1 cellular context compared by ENCODE assay signal in the genomic region with DNA sequence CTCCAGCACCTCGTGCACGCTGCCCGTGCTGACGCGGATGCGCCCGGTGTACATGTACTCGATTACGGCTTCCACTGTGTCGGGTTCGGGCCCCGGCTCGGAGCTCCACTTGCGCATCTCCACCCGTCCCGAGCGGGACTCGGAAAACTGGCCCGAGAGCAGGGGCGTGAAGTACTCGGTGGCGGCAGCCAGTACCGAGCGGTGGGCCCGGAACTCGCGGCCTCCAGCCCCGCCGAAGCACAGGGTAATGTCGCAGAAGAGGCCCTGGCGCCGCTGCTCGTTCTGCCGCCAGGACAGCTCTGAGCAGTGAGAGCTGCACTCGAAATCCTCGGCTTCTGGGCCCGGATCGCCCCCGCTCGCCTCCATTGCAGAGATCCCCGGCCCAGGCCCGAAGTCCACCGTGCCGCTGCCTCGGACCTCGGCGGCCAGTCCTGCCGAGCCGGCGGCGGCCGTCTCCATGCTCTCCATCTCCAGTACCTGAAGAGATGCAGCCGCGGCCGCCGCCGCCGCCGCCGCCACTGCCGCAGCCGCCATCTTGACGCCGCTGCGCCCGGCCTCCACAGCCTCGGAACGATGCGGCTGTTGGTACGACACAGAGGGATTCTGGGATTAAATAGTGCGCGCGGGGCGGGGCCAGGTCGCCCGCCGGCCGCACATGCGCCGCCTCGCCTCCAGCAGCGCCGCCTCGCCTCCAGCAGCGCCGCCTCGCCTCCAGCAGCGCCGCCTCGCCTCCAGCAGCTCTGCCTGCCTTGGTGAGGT.
TF ChIP-seq lines count a peak whose summit lies in the region.

A gene with protein sequence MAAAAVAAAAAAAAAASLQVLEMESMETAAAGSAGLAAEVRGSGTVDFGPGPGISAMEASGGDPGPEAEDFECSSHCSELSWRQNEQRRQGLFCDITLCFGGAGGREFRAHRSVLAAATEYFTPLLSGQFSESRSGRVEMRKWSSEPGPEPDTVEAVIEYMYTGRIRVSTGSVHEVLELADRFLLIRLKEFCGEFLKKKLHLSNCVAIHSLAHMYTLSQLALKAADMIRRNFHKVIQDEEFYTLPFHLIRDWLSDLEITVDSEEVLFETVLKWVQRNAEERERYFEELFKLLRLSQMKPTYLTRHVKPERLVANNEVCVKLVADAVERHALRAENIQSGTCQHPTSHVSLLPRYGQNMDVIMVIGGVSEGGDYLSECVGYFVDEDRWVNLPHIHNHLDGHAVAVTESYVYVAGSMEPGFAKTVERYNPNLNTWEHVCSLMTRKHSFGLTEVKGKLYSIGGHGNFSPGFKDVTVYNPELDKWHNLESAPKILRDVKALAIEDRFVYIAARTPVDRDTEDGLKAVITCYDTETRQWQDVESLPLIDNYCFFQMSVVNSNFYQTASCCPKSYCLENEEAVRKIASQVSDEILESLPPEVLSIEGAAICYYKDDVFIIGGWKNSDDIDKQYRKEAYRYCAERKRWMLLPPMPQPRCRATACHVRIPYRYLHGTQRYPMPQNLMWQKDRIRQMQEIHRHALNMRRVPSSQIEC (minus strand): TSS at position 587 of the 759 bp plus-strand sequence. CDS start 53 bp downstream, at position 534.

TF ChIP-seq in HepG2, 621 proteins besides CTCF, POLR2A, EP300 and RAD21 (continued from another document and continues in another):
- TF ChIP-seq ZNF768 (CRISPR knock-in tag; IDR thresholded peaks at IDR 0.05) (peak; percentile 68; the same call in 1 of the 2 replicates), DR1 (CRISPR knock-in tag; IDR thresholded peaks at IDR 0.05) (peak; percentile 89), HMGA1 (CRISPR knock-in tag; conservative IDR thresholded peaks at IDR 0.05) (no peak), ZNF383 (CRISPR knock-in tag; IDR thresholded peaks at IDR 0.05; ENCODE audit: borderline replicate concordance) (no peak), ZC3H4 (CRISPR knock-in tag; IDR thresholded peaks at IDR 0.05; ENCODE audit: borderline replicate concordance) (no peak), EZH2 (conservative IDR thresholded peaks at IDR 0.05; ENCODE audit: low read depth, low read length) (no peak), ZNF510 (CRISPR knock-in tag; IDR thresholded peaks at IDR 0.05; ENCODE audit: low read depth) (peak; percentile 94), ZNF670 (CRISPR knock-in tag; IDR thresholded peaks at IDR 0.05; ENCODE audit: borderline replicate concordance) (peak; percentile 63; the same call in 1 of the 2 replicates), ZNF558 (CRISPR knock-in tag; IDR thresholded peaks at IDR 0.05; ENCODE audit: borderline replicate concordance) (peak; percentile 86; the same call in 1 of the 2 replicates), GTF3A (CRISPR knock-in tag; conservative IDR thresholded peaks at IDR 0.05) (no peak), MTF1 (CRISPR knock-in tag; IDR thresholded peaks at IDR 0.05) (peak; percentile 83), HNRNPUL1 (IDR thresholded peaks at IDR 0.05; ENCODE audit: low read depth, low read length) (0 out of 2 replicates have a peak, but pooled peaks have one; percentile 29), AKAP8 (CRISPR knock-in tag; IDR thresholded peaks at IDR 0.05) (no peak), ZZZ3 (CRISPR knock-in tag; IDR thresholded peaks at IDR 0.05; ENCODE audit: borderline replicate concordance) (peak; percentile 53), ZNF232 (CRISPR knock-in tag; IDR thresholded peaks at IDR 0.05; ENCODE audit: borderline replicate concordance) (0 out of 2 replicates have a peak, but pooled peaks have one; percentile 56), ZNF343 (CRISPR knock-in tag; IDR thresholded peaks at IDR 0.05) (0 out of 2 replicates have a peak, but pooled peaks have one; percentile 40), ZBTB20 (CRISPR knock-in tag; IDR thresholded peaks at IDR 0.05; ENCODE audit: borderline replicate concordance, low read depth) (peak; percentile 70; the same call in 1 of the 2 replicates), ZFP82 (CRISPR knock-in tag; IDR thresholded peaks at IDR 0.05; ENCODE audit: borderline replicate concordance) (no peak), RARA (CRISPR knock-in tag; IDR thresholded peaks at IDR 0.05) (no peak; the same call in 1 of the 2 replicates), SCMH1 (CRISPR knock-in tag; IDR thresholded peaks at IDR 0.05; ENCODE audit: borderline replicate concordance) (no peak), MYNN (CRISPR knock-in tag; IDR thresholded peaks at IDR 0.05; ENCODE audit: low read depth) (no peak), TP53 (CRISPR knock-in tag; conservative IDR thresholded peaks at IDR 0.05) (no peak), ZIK1 (CRISPR knock-in tag; IDR thresholded peaks at IDR 0.05; ENCODE audit: borderline replicate concordance, low read depth) (peak; percentile 64), ZNF816 (CRISPR knock-in tag; IDR thresholded peaks at IDR 0.05; ENCODE audit: borderline replicate concordance) (peak; percentile 80), MED1 (CRISPR knock-in tag; IDR thresholded peaks at IDR 0.05) (peak; percentile 61), MEF2D (CRISPR knock-in tag; IDR thresholded peaks at IDR 0.05) (peak; percentile 66; the same call in 1 of the 2 replicates), TAF1 (CRISPR knock-in tag; IDR thresholded peaks at IDR 0.05) (peak; percentile 97), MAF1 (CRISPR knock-in tag; IDR thresholded peaks at IDR 0.05; ENCODE audit: borderline replicate concordance) (no peak), NR2F1 (CRISPR knock-in tag; IDR thresholded peaks at IDR 0.05) (no peak), SAFB2 (CRISPR knock-in tag; IDR thresholded peaks at IDR 0.05; ENCODE audit: borderline replicate concordance, low read depth) (peak; percentile 27; the same call in 1 of the 2 replicates), ZNF776 (CRISPR knock-in tag; IDR thresholded peaks at IDR 0.05) (no peak; the same call in 1 of the 2 replicates), GABPB1 (CRISPR knock-in tag; IDR thresholded peaks at IDR 0.05) (peak; percentile 79), CHCHD3 (CRISPR knock-in tag; IDR thresholded peaks at IDR 0.05) (no peak), LCORL (IDR thresholded peaks at IDR 0.05) (no peak), LCORL (CRISPR knock-in tag; IDR thresholded peaks at IDR 0.05) (no peak; the same call in 1 of the 2 replicates)
- TF ChIP-seq, protein P1, sequence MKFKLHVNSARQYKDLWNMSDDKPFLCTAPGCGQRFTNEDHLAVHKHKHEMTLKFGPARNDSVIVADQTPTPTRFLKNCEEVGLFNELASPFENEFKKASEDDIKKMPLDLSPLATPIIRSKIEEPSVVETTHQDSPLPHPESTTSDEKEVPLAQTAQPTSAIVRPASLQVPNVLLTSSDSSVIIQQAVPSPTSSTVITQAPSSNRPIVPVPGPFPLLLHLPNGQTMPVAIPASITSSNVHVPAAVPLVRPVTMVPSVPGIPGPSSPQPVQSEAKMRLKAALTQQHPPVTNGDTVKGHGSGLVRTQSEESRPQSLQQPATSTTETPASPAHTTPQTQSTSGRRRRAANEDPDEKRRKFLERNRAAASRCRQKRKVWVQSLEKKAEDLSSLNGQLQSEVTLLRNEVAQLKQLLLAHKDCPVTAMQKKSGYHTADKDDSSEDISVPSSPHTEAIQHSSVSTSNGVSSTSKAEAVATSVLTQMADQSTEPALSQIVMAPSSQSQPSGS (CRISPR knock-in tag; IDR thresholded peaks at IDR 0.05) = no peak; the same call in 1 of the 2 replicates
- TF ChIP-seq, protein P2, sequence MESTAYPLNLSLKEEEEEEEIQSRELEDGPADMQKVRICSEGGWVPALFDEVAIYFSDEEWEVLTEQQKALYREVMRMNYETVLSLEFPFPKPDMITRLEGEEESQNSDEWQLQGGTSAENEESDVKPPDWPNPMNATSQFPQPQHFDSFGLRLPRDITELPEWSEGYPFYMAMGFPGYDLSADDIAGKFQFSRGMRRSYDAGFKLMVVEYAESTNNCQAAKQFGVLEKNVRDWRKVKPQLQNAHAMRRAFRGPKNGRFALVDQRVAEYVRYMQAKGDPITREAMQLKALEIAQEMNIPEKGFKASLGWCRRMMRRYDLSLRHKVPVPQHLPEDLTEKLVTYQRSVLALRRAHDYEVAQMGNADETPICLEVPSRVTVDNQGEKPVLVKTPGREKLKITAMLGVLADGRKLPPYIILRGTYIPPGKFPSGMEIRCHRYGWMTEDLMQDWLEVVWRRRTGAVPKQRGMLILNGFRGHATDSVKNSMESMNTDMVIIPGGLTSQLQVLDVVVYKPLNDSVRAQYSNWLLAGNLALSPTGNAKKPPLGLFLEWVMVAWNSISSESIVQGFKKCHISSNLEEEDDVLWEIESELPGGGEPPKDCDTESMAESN (CRISPR knock-in tag; conservative IDR thresholded peaks at IDR 0.05) = no peak
- TF ChIP-seq, protein P3, sequence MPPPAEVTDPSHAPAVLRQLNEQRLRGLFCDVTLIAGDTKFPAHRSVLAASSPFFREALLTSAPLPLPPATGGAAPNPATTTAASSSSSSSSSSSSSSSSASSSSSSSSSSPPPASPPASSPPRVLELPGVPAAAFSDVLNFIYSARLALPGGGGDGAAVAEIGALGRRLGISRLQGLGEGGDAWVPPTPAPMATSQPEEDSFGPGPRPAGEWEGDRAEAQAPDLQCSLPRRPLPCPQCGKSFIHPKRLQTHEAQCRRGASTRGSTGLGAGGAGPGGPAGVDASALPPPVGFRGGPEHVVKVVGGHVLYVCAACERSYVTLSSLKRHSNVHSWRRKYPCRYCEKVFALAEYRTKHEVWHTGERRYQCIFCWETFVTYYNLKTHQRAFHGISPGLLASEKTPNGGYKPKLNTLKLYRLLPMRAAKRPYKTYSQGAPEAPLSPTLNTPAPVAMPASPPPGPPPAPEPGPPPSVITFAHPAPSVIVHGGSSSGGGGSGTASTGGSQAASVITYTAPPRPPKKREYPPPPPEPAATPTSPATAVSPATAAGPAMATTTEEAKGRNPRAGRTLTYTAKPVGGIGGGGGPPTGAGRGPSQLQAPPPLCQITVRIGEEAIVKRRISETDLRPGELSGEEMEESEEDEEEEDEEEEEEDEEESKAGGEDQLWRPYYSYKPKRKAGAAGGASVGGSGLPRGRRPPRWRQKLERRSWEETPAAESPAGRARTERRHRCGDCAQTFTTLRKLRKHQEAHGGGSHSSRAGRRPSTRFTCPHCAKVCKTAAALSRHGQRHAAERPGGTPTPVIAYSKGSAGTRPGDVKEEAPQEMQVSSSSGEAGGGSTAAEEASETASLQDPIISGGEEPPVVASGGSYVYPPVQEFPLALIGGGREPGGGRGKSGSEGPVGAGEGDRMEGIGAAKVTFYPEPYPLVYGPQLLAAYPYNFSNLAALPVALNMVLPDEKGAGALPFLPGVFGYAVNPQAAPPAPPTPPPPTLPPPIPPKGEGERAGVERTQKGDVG (CRISPR knock-in tag; IDR thresholded peaks at IDR 0.05; ENCODE audit: borderline replicate concordance) = no peak
- TF ChIP-seq, protein P4, sequence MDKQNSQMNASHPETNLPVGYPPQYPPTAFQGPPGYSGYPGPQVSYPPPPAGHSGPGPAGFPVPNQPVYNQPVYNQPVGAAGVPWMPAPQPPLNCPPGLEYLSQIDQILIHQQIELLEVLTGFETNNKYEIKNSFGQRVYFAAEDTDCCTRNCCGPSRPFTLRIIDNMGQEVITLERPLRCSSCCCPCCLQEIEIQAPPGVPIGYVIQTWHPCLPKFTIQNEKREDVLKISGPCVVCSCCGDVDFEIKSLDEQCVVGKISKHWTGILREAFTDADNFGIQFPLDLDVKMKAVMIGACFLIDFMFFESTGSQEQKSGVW (CRISPR knock-in tag; IDR thresholded peaks at IDR 0.05; ENCODE audit: borderline replicate concordance) = no peak
- TF ChIP-seq, protein P5, sequence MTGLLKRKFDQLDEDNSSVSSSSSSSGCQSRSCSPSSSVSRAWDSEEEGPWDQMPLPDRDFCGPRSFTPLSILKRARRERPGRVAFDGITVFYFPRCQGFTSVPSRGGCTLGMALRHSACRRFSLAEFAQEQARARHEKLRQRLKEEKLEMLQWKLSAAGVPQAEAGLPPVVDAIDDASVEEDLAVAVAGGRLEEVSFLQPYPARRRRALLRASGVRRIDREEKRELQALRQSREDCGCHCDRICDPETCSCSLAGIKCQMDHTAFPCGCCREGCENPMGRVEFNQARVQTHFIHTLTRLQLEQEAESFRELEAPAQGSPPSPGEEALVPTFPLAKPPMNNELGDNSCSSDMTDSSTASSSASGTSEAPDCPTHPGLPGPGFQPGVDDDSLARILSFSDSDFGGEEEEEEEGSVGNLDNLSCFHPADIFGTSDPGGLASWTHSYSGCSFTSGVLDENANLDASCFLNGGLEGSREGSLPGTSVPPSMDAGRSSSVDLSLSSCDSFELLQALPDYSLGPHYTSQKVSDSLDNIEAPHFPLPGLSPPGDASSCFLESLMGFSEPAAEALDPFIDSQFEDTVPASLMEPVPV (CRISPR knock-in tag; IDR thresholded peaks at IDR 0.05) = peak; percentile 79; the same call in 1 of the 2 replicates
- TF ChIP-seq, protein P6, sequence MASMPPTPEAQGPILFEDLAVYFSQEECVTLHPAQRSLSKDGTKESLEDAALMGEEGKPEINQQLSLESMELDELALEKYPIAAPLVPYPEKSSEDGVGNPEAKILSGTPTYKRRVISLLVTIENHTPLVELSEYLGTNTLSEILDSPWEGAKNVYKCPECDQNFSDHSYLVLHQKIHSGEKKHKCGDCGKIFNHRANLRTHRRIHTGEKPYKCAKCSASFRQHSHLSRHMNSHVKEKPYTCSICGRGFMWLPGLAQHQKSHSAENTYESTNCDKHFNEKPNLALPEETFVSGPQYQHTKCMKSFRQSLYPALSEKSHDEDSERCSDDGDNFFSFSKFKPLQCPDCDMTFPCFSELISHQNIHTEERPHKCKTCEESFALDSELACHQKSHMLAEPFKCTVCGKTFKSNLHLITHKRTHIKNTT (CRISPR knock-in tag; IDR thresholded peaks at IDR 0.05) = no peak
- TF ChIP-seq, protein P7, sequence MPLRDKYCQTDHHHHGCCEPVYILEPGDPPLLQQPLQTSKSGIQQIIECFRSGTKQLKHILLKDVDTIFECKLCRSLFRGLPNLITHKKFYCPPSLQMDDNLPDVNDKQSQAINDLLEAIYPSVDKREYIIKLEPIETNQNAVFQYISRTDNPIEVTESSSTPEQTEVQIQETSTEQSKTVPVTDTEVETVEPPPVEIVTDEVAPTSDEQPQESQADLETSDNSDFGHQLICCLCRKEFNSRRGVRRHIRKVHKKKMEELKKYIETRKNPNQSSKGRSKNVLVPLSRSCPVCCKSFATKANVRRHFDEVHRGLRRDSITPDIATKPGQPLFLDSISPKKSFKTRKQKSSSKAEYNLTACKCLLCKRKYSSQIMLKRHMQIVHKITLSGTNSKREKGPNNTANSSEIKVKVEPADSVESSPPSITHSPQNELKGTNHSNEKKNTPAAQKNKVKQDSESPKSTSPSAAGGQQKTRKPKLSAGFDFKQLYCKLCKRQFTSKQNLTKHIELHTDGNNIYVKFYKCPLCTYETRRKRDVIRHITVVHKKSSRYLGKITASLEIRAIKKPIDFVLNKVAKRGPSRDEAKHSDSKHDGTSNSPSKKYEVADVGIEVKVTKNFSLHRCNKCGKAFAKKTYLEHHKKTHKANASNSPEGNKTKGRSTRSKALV (CRISPR knock-in tag; IDR thresholded peaks at IDR 0.05) = peak; percentile 26; the same call in 1 of the 2 replicates
